Comparison of ENCODE assay signal across 8 cellular contexts in genomic region chr22:17198188-17199130, GRCh38. TPM values are rescaled to one million over a fixed set of nuclear protein-coding genes. Genes with fewer than 3 reads are reported as not detected.
DNase-seq lines count a peak whose midpoint lies in the region; ATAC-seq and TF ChIP-seq lines count a peak whose summit lies in the region.
"Had no signal": no experiment of that assay in that cellular context is flagged by ENCODE, and none has a peak within 500 bp of the region (broad histone marks: within the 10 kb centered on the region; RNA-seq: fewer than 3 reads in every experiment).

No MANE protein-coding gene starts in this region.

- intact Hi-C loops in activated CD4-positive, alpha-beta T cell treated with anti-CD3 and anti-CD28 coated beads for 36 hours (cut with DNase I, micrococcal nuclease) = no loop called here

- no peak overlapping the region for H2BK15ac ChIP-seq in mesendoderm (replicated peaks; ENCODE audit: low read depth)

- H2AK5ac ChIP-seq in mesendoderm (ENCODE audit: low read length) = no peak overlapping the region

- peak overlapping the region; percentile 97 for H3K4me2 ChIP-seq in mesendoderm (ENCODE audit: low read length)

- CTCF ChIA-PET in activated CD4-positive, alpha-beta T cell treated with anti-CD3 and anti-CD28 coated beads for 36 hours (lab: Charles Lee) = interaction anchor here (1.0 kb wide), 1 partner anchor 18 kb away, joined by 3 read pairs; no protein-coding TSS in a partner anchor

- peak overlapping the region; percentile 85 for H3K18ac ChIP-seq in mesendoderm (ENCODE audit: low read length)

- ATAC-seq in activated CD4-positive, alpha-beta T cell treated with anti-CD3 and anti-CD28 coated beads for 36 hours = no peak
- ATAC-seq in HG03378 (IDR thresholded peaks at IDR 0.05; ENCODE audit: unreplicated experiment) = no peak
- ATAC-seq in activated T-cell treated with anti-CD3 and anti-CD28 coated beads, Interleukin-2, amount 50 U/mL, for 4 hours = no peak

- peak overlapping the region; percentile 93 for H3K4ac ChIP-seq in mesendoderm (ENCODE audit: low read depth, low read length)

- peaks cover 33% of the 10 kb centered on the region for H3K4me1 Mint-ChIP-seq in type B pancreatic cell (ENCODE audit: unreplicated experiment)
- peaks cover 3% of the 10 kb centered on the region for H3K4me1 Mint-ChIP-seq in activated CD4-positive, alpha-beta T cell treated with anti-CD3 and anti-CD28 coated beads for 36 hours
- peaks cover 4% of the 10 kb centered on the region for H3K4me1 Mint-ChIP-seq in activated T-cell treated with anti-CD3 and anti-CD28 coated beads, Interleukin-2, amount 50 U/mL, for 4 hours (ENCODE audit: low read depth)

- H3K4me1 ChIP-seq in mesendoderm (ENCODE audit: control insufficient read depth, low read depth, low read length) = peaks cover 6% of the 10 kb centered on the region

- peak overlapping the region; percentile 77 for H3K9ac ChIP-seq in mesendoderm (ENCODE audit: low read length)

- peak overlapping the region; percentile 49 for H3K4me3 ChIP-seq in epithelial cell of proximal tubule (ENCODE audit: low read depth, low read length)
- peak overlapping the region; percentile 30 for H3K4me3 ChIP-seq in mesendoderm (ENCODE audit: low read length)

- H4K8ac ChIP-seq in mesendoderm (ENCODE audit: low read depth, low read length) = peak overlapping the region; percentile 41

- TF ChIP-seq CTCF in epithelial cell of proximal tubule (conservative IDR thresholded peaks at IDR 0.05; ENCODE audit: low read depth, low read length) = no peak
- TF ChIP-seq CTCF in type B pancreatic cell (conservative IDR thresholded peaks at IDR 0.05) = no peak

- H3K27me3 Mint-ChIP-seq in type B pancreatic cell = no peaks in the 10 kb centered on the region
- H3K27me3 Mint-ChIP-seq in activated CD4-positive, alpha-beta T cell treated with anti-CD3 and anti-CD28 coated beads for 36 hours = no peaks in the 10 kb centered on the region
- H3K27me3 Mint-ChIP-seq in activated T-cell treated with anti-CD3 and anti-CD28 coated beads, Interleukin-2, amount 50 U/mL, for 4 hours (ENCODE audit: low read depth) = no peaks in the 10 kb centered on the region

- H2BK120ac ChIP-seq in mesendoderm (ENCODE audit: low read depth, low read length) = peak overlapping the region; percentile 49

- H3K36me3 Mint-ChIP-seq in type B pancreatic cell = no peaks in the 10 kb centered on the region
- peaks cover 9% of the 10 kb centered on the region for H3K36me3 Mint-ChIP-seq in activated CD4-positive, alpha-beta T cell treated with anti-CD3 and anti-CD28 coated beads for 36 hours (ENCODE audit: low read depth)
- H3K36me3 Mint-ChIP-seq in activated T-cell treated with anti-CD3 and anti-CD28 coated beads, Interleukin-2, amount 50 U/mL, for 4 hours (ENCODE audit: insufficient read depth) = peaks cover 18% of the 10 kb centered on the region

- peak; percentile 63 for DNase-seq in NCI-H748 (lab: John Stamatoyannopoulos, UW; ENCODE audit: unreplicated experiment)
- DNase-seq in epithelial cell of proximal tubule (ENCODE audit: low read depth) = no peak
- peak; percentile 96 for DNase-seq in mesendoderm
- DNase-seq in type B pancreatic cell (ENCODE audit: extremely low spot score, unreplicated experiment) = peak; percentile 74
- DNase-seq in activated CD4-positive, alpha-beta T cell treated with anti-CD3 and anti-CD28 coated beads for 36 hours = no peak
- no peak for DNase-seq in activated T-cell treated with anti-CD3 and anti-CD28 coated beads, Interleukin-2, amount 50 U/mL, for 4 hours
- DNase-seq: OCI-M1 had no signal

- H3K36me3 ChIP-seq in mesendoderm (ENCODE audit: control insufficient read depth, insufficient read depth, low read length) = no peaks in the 10 kb centered on the region

- H3K27me3 ChIP-seq in mesendoderm (ENCODE audit: insufficient read depth, low read length, poor library complexity) = no peaks in the 10 kb centered on the region

- peak overlapping the region; percentile 92 for H3K4me3 Mint-ChIP-seq in type B pancreatic cell
- no peak overlapping the region for H3K4me3 Mint-ChIP-seq in activated CD4-positive, alpha-beta T cell treated with anti-CD3 and anti-CD28 coated beads for 36 hours
- H3K4me3 Mint-ChIP-seq in activated T-cell treated with anti-CD3 and anti-CD28 coated beads, Interleukin-2, amount 50 U/mL, for 4 hours = no peak overlapping the region

- no peak overlapping the region for H4K5ac ChIP-seq in mesendoderm (ENCODE audit: low read length)

- no peaks in the 10 kb centered on the region for H3K9me3 Mint-ChIP-seq in type B pancreatic cell
- no peaks in the 10 kb centered on the region for H3K9me3 Mint-ChIP-seq in activated CD4-positive, alpha-beta T cell treated with anti-CD3 and anti-CD28 coated beads for 36 hours (ENCODE audit: low read depth)
- no peaks in the 10 kb centered on the region for H3K9me3 Mint-ChIP-seq in activated T-cell treated with anti-CD3 and anti-CD28 coated beads, Interleukin-2, amount 50 U/mL, for 4 hours

- H3K27ac ChIP-seq in mesendoderm (ENCODE audit: low read depth, low read length) = peak overlapping the region; percentile 90

- POLR2A ChIA-PET in activated CD4-positive, alpha-beta T cell treated with anti-CD3 and anti-CD28 coated beads for 36 hours (lab: Charles Lee) = no interaction called here

- no peaks in the 10 kb centered on the region for H3K79me2 ChIP-seq in mesendoderm (ENCODE audit: control insufficient read depth, insufficient read depth, low read length)

- no peaks in the 10 kb centered on the region for H3K79me1 ChIP-seq in mesendoderm (ENCODE audit: low read length)

- no CpG with 5 or more reads among the region's 31 CpGs for WGBS in mesendoderm (ENCODE audit: extremely low coverage, insufficient coverage, low lambda C conversion rate)

- peak overlapping the region; percentile 94 for H3K27ac Mint-ChIP-seq in type B pancreatic cell
- H3K27ac Mint-ChIP-seq in activated CD4-positive, alpha-beta T cell treated with anti-CD3 and anti-CD28 coated beads for 36 hours = no peak overlapping the region

- peak overlapping the region; percentile 94 for H3K56ac ChIP-seq in mesendoderm (ENCODE audit: low read length)

- H2BK5ac ChIP-seq in mesendoderm (ENCODE audit: low read length) = peak overlapping the region; percentile 85

- H3K23ac ChIP-seq in mesendoderm (ENCODE audit: low read length) = no peak overlapping the region

RNA-seq across cellular contexts. Expression of gene ADA2, which starts 20.8 kb away (rescaled TPM):
- total RNA-seq in epithelial cell of proximal tubule = 3.0 and 16.3 TPM in 2 replicates
- 14.9 TPM for polyA plus RNA-seq in mesendoderm (2013, experiment 1 of 2)
- polyA plus RNA-seq in mesendoderm (2013, experiment 2 of 2) = 15.2 TPM
- total RNA-seq in type B pancreatic cell (ENCODE audit: low replicate concordance) = 22.2 and 25.8 TPM in 2 replicates
- total RNA-seq in activated CD4-positive, alpha-beta T cell treated with anti-CD3 and anti-CD28 coated beads for 36 hours = 1 to 10 TPM; 5.4 to 6.1 TPM
- 1 to 10 TPM; 1.2 to 2.3 (median 1.3) TPM for total RNA-seq in activated T-cell treated with anti-CD3 and anti-CD28 coated beads, Interleukin-2, amount 50 U/mL, for 4 hours

RNA-seq across cellular contexts. Expression of gene HDHD5, which starts 39.4 kb away (rescaled TPM):
- total RNA-seq in epithelial cell of proximal tubule (67.1 and 76.2 TPM in 2 replicates), type B pancreatic cell (ENCODE audit: low replicate concordance) (25.3 and 40.1 TPM in 2 replicates)
- 30.6 TPM for polyA plus RNA-seq in mesendoderm (2013, experiment 1 of 2)
- polyA plus RNA-seq in mesendoderm (2013, experiment 2 of 2) = 29.4 TPM
- total RNA-seq in activated CD4-positive, alpha-beta T cell treated with anti-CD3 and anti-CD28 coated beads for 36 hours = 10 to 100 TPM; 51.6 to 69.0 TPM
- total RNA-seq in activated T-cell treated with anti-CD3 and anti-CD28 coated beads, Interleukin-2, amount 50 U/mL, for 4 hours = 10 to 100 TPM; 56.2 to 69.1 (median 68.3) TPM

Comparison
In these comparisons a context has a peak if more than half of its experiments do, and no peak if none do; other contexts are left out.
1. DNase-seq: peak in NCI-H748 (single experiment), mesendoderm (single experiment) and type B pancreatic cell (single experiment); none in epithelial cell of proximal tubule (single experiment), activated CD4-positive, alpha-beta T cell treated with anti-CD3 and anti-CD28 coated beads for 36 hours (single experiment) and activated T-cell treated with anti-CD3 and anti-CD28 coated beads, Interleukin-2, amount 50 U/mL, for 4 hours (single experiment).